Comparison of ENCODE assay signal across 2 cellular contexts in the genomic region with DNA sequence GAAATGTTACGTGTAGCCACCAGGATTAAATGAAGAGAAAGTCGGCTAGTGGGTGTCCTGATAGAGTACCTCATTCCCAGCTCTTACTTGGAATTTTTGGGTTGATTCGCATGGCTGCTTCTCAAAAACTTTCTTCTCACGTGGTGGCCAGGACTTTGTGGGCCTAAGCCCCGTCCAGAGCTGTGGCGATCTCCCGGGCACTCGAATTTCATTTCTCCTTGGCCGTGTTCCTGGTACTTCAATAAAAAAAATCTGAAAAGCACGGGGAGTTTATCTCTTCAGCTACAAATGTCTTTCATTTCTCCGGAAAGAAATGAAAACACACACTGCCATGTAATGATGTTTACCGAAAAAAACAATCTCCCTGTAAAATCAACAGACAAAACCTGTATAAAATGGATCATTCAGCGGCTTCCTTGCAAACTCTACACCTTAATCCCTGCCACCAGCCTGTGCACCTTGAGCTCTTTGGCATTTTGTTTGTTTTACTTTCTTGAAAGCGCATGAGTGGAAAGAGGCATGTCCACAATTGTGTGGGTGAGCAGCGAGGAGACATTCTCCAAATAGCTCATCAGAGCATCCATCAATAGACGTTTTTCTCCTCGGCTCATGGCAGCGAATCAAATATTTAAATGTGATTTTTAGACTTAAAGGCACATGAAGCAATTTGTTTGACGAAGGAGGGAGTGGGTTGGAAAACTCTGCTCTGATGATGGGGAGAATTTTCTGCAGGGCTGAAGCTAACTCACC.
TF ChIP-seq lines count a peak whose summit lies in the region.

No MANE protein-coding gene starts in this region.

TF ChIP-seq in SK-N-SH, 30 proteins besides CTCF, POLR2A, EP300 and RAD21 (continued from another document):
- no peak for TF ChIP-seq CHD2 (IDR thresholded peaks at IDR 0.05; ENCODE audit: low read length, partially characterized antibody)
- TF ChIP-seq JUND (IDR thresholded peaks at IDR 0.05): no peak
- TF ChIP-seq MEF2A (IDR thresholded peaks at IDR 0.05; ENCODE audit: borderline replicate concordance, low read depth): no peak
- no peak for TF ChIP-seq SIN3A (IDR thresholded peaks at IDR 0.05; ENCODE audit: borderline replicate concordance, low read depth, low read length)
- TF ChIP-seq TAF1 (IDR thresholded peaks at IDR 0.05; ENCODE audit: borderline replicate concordance, low read depth, low read length): no peak

TF ChIP-seq in SK-N-SH treated with all-trans-retinoic acid at 6 μM for 48 hours, 23 proteins besides CTCF, POLR2A, EP300 and RAD21 (continued from another document):
- TF ChIP-seq ESRRG (CRISPR knock-in tag; IDR thresholded peaks at IDR 0.05) (no peak), ZFP30 (CRISPR knock-in tag; IDR thresholded peaks at IDR 0.05) (no peak), SNAI2 (CRISPR knock-in tag; IDR thresholded peaks at IDR 0.05) (no peak), TOX (CRISPR knock-in tag; IDR thresholded peaks at IDR 0.05; ENCODE audit: borderline replicate concordance) (no peak)
- TF ChIP-seq, protein P1, sequence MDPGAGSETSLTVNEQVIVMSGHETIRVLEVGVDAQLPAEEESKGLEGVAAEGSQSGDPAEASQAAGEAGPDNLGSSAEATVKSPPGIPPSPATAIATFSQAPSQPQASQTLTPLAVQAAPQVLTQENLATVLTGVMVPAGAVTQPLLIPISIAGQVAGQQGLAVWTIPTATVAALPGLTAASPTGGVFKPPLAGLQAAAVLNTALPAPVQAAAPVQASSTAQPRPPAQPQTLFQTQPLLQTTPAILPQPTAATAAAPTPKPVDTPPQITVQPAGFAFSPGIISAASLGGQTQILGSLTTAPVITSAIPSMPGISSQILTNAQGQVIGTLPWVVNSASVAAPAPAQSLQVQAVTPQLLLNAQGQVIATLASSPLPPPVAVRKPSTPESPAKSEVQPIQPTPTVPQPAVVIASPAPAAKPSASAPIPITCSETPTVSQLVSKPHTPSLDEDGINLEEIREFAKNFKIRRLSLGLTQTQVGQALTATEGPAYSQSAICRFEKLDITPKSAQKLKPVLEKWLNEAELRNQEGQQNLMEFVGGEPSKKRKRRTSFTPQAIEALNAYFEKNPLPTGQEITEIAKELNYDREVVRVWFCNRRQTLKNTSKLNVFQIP (CRISPR knock-in tag; IDR thresholded peaks at IDR 0.05; ENCODE audit: borderline replicate concordance, low read depth): no peak
